In genomic region chr17:4180791-4181190, GRCh38 we compare ENCODE assay signal across 1 cellular context.
TF ChIP-seq lines count a peak whose summit lies in the region.

No MANE protein-coding gene starts in this region.

TF ChIP-seq in HepG2, 621 proteins besides CTCF, POLR2A, EP300 and RAD21:
- TF ChIP-seq AHDC1 (CRISPR knock-in tag; IDR thresholded peaks at IDR 0.05; ENCODE audit: borderline replicate concordance), result no peak
